In genomic region chr15:94970096-94970495, GRCh38 we compare ENCODE assay signal across 32 cellular contexts.
"Had no signal": no experiment of that assay in that cellular context is flagged by ENCODE, and none has a peak within 500 bp of the region (broad histone marks: within the 10 kb centered on the region; RNA-seq: fewer than 3 reads in every experiment).

No MANE protein-coding gene starts in this region.

- H3K9me3 ChIP-seq: adrenal gland, ascending aorta, breast epithelium had no signal

- ATAC-seq: activated CD8-positive, alpha-beta T cell treated with anti-CD3 and anti-CD28 coated beads for 36 hours; activated naive CD4-positive, alpha-beta T cell treated with anti-CD3 and anti-CD28 coated beads, Interleukin-2, amount 50 U/mL, for 72 hours; activated T-cell treated with anti-CD3 and anti-CD28 coated beads, Interleukin-2, amount 50 U/mL, for 4 hours; activated T-cell treated with anti-CD3 and anti-CD28 coated beads, Interleukin-2, amount 50 U/mL, for 72 hours; activated T-helper 17 cell treated with anti-CD3 and anti-CD28 coated beads, Interleukin-2, amount 50 U/mL, for 72 hours had no signal

- H3K4me3 ChIP-seq: adrenal gland, ascending aorta, breast epithelium, cardiac muscle cell had no signal

- H3K27ac ChIP-seq: adrenal gland, ascending aorta, breast epithelium, cardiac muscle cell, VCaP had no signal

- H3K27me3 ChIP-seq: adrenal gland, ascending aorta, breast epithelium, cardiac muscle cell had no signal

- FAIRE-seq: TTC549 had no signal

- H3K36me3 ChIP-seq: adrenal gland, ascending aorta, breast epithelium, cardiac muscle cell had no signal

- H3K4me1 ChIP-seq: adrenal gland, breast epithelium had no signal

- DNase-seq: activated B cell treated with CpG ODN at 0.5 μM for 24 hours; activated CD4-positive, alpha-beta memory T cell treated with anti-CD3 and anti-CD28 coated beads for 36 hours; activated CD4-positive, alpha-beta T cell treated with anti-CD3 and anti-CD28 coated beads for 4 hours; activated CD4-positive, alpha-beta T cell treated with anti-CD3 and anti-CD28 coated beads, Interleukin-2, amount 10 ng/mL, durations not matched to agents 24 days and 14 days; activated CD4-positive, alpha-beta T cell treated with anti-CD3 and anti-CD28 coated beads, Interleukin-2, amount 50 U/mL, for 1 hour; activated CD4-positive, alpha-beta T cell treated with anti-CD3 and anti-CD28 coated beads, Interleukin-2, amount 50 U/mL, for 4 hours; activated CD4-positive, CD25-positive, alpha-beta regulatory T cell treated with anti-CD3 and anti-CD28 coated beads, Interleukin-2, amount 50 U/mL, for 72 hours; activated CD8-positive, alpha-beta memory T cell treated with anti-CD3 and anti-CD28 coated beads, Interleukin-2, amount 50 U/mL, for 4 hours; activated CD8-positive, alpha-beta T cell treated with anti-CD3 and anti-CD28 coated beads for 36 hours; activated effector memory CD4-positive, alpha-beta T cell treated with anti-CD3 and anti-CD28 coated beads, Interleukin-2, amount 50 U/mL, for 16 hours; activated gamma-delta T cell treated with Interleukin-2 at 50 U/mL for 16 hours; activated naive CD4-positive, alpha-beta T cell; activated naive CD4-positive, alpha-beta T cell treated with anti-CD3 and anti-CD28 coated beads for 36 hours; activated naive CD4-positive, alpha-beta T cell treated with anti-CD3 and anti-CD28 coated beads, Interleukin-2, amount 50 U/mL, for 16 hours; activated naive CD8-positive, alpha-beta T cell treated with anti-CD3 and anti-CD28 coated beads for 36 hours; activated T-cell treated with anti-CD3 and anti-CD28 coated beads for 4 hours; activated T-cell treated with anti-CD3 and anti-CD28 coated beads, Interleukin-2, amount 50 U/mL, for 1 hour; activated T-cell treated with anti-CD3 and anti-CD28 coated beads, Interleukin-2, amount 50 U/mL, for 4 hours; activated T-cell treated with anti-CD3 and anti-CD28 coated beads, Interleukin-2, amount 50 U/mL, for 72 hours; adrenal gland; amniotic stem cell; central memory CD4-positive, alpha-beta T cell; T-helper 1 cell; T-helper 2 cell; T-helper 9 cell had no signal
